8 cellular contexts compared by ENCODE assay signal in genomic region chr1:155012052-155012546, GRCh38. TPM values are rescaled to one million over a fixed set of nuclear protein-coding genes. Genes with fewer than 3 reads are reported as not detected.
DNase-seq lines count a peak whose midpoint lies in the region; ATAC-seq, FAIRE-seq and TF ChIP-seq lines count a peak whose summit lies in the region.

No MANE protein-coding gene starts in this region.

- H3K27ac ChIP-seq in Karpas-422 (ENCODE audit: low read length): no peak overlapping the region
- no peak overlapping the region for H3K27ac ChIP-seq in foreskin keratinocyte
- no peak overlapping the region for H3K27ac ChIP-seq in pancreas

- H3K27me3 ChIP-seq in BE2C: no peaks in the 10 kb centered on the region
- no peaks in the 10 kb centered on the region for H3K27me3 ChIP-seq in Karpas-422 (ENCODE audit: low read length)
- no peaks in the 10 kb centered on the region for H3K27me3 ChIP-seq in foreskin keratinocyte
- no peaks in the 10 kb centered on the region for H3K27me3 ChIP-seq in pancreas

- H4K20me1 ChIP-seq in Karpas-422 (ENCODE audit: insufficient read depth, low read depth, low read length): no peaks in the 10 kb centered on the region

- DNase-seq in BE2C: peak; percentile 86
- DNase-seq in Karpas-422: peak; percentile 69
- DNase-seq in activated CD4-positive, alpha-beta T cell treated with anti-CD3 and anti-CD28 coated beads, Interleukin-2, amount 50 U/mL, for 48 hours: peak; percentile 61 to 69
- DNase-seq in foreskin keratinocyte: peak in 1 of 2 donors; percentile 51
- DNase-seq in pancreas: peak in 2 of 6 donors; percentile 56 to 64
- no peak for DNase-seq in GM20000 (ENCODE audit: low spot score)
- DNase-seq in GM19238 (ENCODE audit: insufficient read length, low spot score): no peak
- no peak for DNase-seq in activated CD4-positive, CD25-positive, alpha-beta regulatory T cell (lab: John Stamatoyannopoulos, UW)

- intact Hi-C loops in pancreas (cut with DNase I): loop anchor here in 2 of 3 donors (10.0 kb wide), 1 partner anchor 47 kb away; the partner anchor contains the start of gene PYGO2 (in 2 of the 2)

- H3K4me2 ChIP-seq in Karpas-422 (ENCODE audit: low read depth, low read length, poor library complexity, severe bottlenecking): no peak overlapping the region

- H3K36me3 ChIP-seq in BE2C (peaks cover 17% of the 10 kb centered on the region), Karpas-422 (ENCODE audit: insufficient read depth, low read length) (no peaks in the 10 kb centered on the region), pancreas (peaks cover 0 to 24% (median 9%) of the 10 kb centered on the region in 3 donors)

- no peak for FAIRE-seq in pancreas (lab: Jason Lieb, UNC)

- no peak overlapping the region for H2AFZ ChIP-seq in Karpas-422 (ENCODE audit: low read length)

- H3K4me3 ChIP-seq in BE2C (ENCODE audit: low read depth, low read length) (no peak overlapping the region), Karpas-422 (ENCODE audit: low read length) (no peak overlapping the region), pancreas (no peak overlapping the region)

- H3K9me3 ChIP-seq in BE2C (no peaks in the 10 kb centered on the region), Karpas-422 (ENCODE audit: low read length) (no peaks in the 10 kb centered on the region), pancreas (no peaks in the 10 kb centered on the region)

- H3K79me2 ChIP-seq in Karpas-422 (ENCODE audit: low read length): peaks cover 11% of the 10 kb centered on the region; the same call in 1 of the 2 replicates

- WGBS in pancreas, 2 donors: 23 to 31% methylated on average over 9 of the region's 9 CpGs

- H3K9me2 ChIP-seq in Karpas-422 (replicated peaks; ENCODE audit: insufficient read depth, low read length): no peaks in the 10 kb centered on the region

- ATAC-seq in foreskin keratinocyte (peak; percentile 3), pancreas (peak in 3 of 4 donors; percentile 37 to 50 (median 42))

- no peak for TF ChIP-seq CTCF in BE2C (IDR thresholded peaks at IDR 0.05; ENCODE audit: low read depth, low read length)
- no peak for TF ChIP-seq CTCF in foreskin keratinocyte (conservative IDR thresholded peaks at IDR 0.05)
- no peak for TF ChIP-seq CTCF in pancreas (IDR thresholded peaks at IDR 0.05)
- no peak for TF ChIP-seq CTCF in GM20000 (IDR thresholded peaks at IDR 0.05; ENCODE audit: extremely low read depth, missing control alignments)

- H3K9ac ChIP-seq in Karpas-422 (ENCODE audit: low read length): no peak overlapping the region

- H3K4me1 ChIP-seq in BE2C (peaks cover 29% of the 10 kb centered on the region), Karpas-422 (ENCODE audit: low read length) (peaks cover 77% of the 10 kb centered on the region), foreskin keratinocyte (peaks cover 14% of the 10 kb centered on the region), pancreas (peaks cover 17 to 33% (median 25%) of the 10 kb centered on the region in 3 donors)

RNA-seq across cellular contexts. Expression of gene ZBTB7B, which starts 9.5 kb away (rescaled TPM):
- 62.8 TPM for polyA plus RNA-seq in BE2C (2012; ENCODE audit: insufficient read depth, insufficient read length, low read depth)
- total RNA-seq in Karpas-422 (2014; rRNA removed; shearing (Covaris generic); ENCODE audit: low replicate concordance): 17.1 and 31.0 TPM in 2 replicates
- total RNA-seq in foreskin keratinocyte: 26.2 and 32.8 TPM in 2 replicates
- 17.3 and 19.4 TPM in 2 replicates for polyA plus RNA-seq in foreskin keratinocyte
- total RNA-seq in pancreas: 10 to 100 TPM; 24.5 to 38.4 (median 37.2) TPM
- polyA plus RNA-seq in pancreas: 10 to 100 TPM; 19.8 to 31.8 TPM

RNA-seq across cellular contexts. Expression of gene LENEP, which starts 18.7 kb away (rescaled TPM):
- not detected for polyA plus RNA-seq in BE2C (2012; ENCODE audit: insufficient read depth, insufficient read length, low read depth)
- 2.6 TPM in 1 of 2 replicates, not detected in the other for total RNA-seq in Karpas-422 (2014; rRNA removed; shearing (Covaris generic); ENCODE audit: low replicate concordance)
- total RNA-seq in foreskin keratinocyte (not detected in 2 replicates), pancreas (under 1 TPM in 1 of 6 donors, not detected in 5; 0.29 TPM)
- polyA plus RNA-seq in foreskin keratinocyte (not detected in 2 replicates), pancreas (not detected)

RNA-seq across cellular contexts. Expression of gene DCST2, which starts 21.5 kb away (rescaled TPM):
- polyA plus RNA-seq in BE2C (2012; ENCODE audit: insufficient read depth, insufficient read length, low read depth): 0.28 TPM
- 1.3 and 3.5 TPM in 2 replicates for total RNA-seq in Karpas-422 (2014; rRNA removed; shearing (Covaris generic); ENCODE audit: low replicate concordance)
- total RNA-seq in foreskin keratinocyte: 0.07 and 0.27 TPM in 2 replicates
- 0.11 and 0.12 TPM in 2 replicates for polyA plus RNA-seq in foreskin keratinocyte
- total RNA-seq in pancreas: under 1 TPM; 0.12 to 0.94 (median 0.22) TPM
- polyA plus RNA-seq in pancreas: 1 to 10 TPM; 3.9 to 5.1 TPM

RNA-seq across cellular contexts. Expression of gene DCST1, which starts 21.5 kb away (rescaled TPM):
- polyA plus RNA-seq in BE2C (2012; ENCODE audit: insufficient read depth, insufficient read length, low read depth): not detected
- total RNA-seq in Karpas-422 (2014; rRNA removed; shearing (Covaris generic); ENCODE audit: low replicate concordance): not detected in 2 replicates
- total RNA-seq in foreskin keratinocyte: not detected in 2 replicates
- polyA plus RNA-seq in foreskin keratinocyte: not detected in 2 replicates
- total RNA-seq in pancreas: under 1 TPM in 1 of 6 donors, not detected in 5; 0.14 TPM
- polyA plus RNA-seq in pancreas: not detected

RNA-seq across cellular contexts. Expression of gene FLAD1, which starts 29.0 kb away (rescaled TPM):
- polyA plus RNA-seq in BE2C (2012; ENCODE audit: insufficient read depth, insufficient read length, low read depth): 183 TPM
- total RNA-seq in Karpas-422 (2014; rRNA removed; shearing (Covaris generic); ENCODE audit: low replicate concordance): 48.7 and 57.3 TPM in 2 replicates
- total RNA-seq in foreskin keratinocyte: 52.9 and 61.6 TPM in 2 replicates
- polyA plus RNA-seq in foreskin keratinocyte: 51.1 and 54.6 TPM in 2 replicates
- total RNA-seq in pancreas: 10 to 100 TPM in 4 of 6 donors, 1 to 10 TPM in 2; 8.3 to 14.1 (median 11.9) TPM
- polyA plus RNA-seq in pancreas: 10 to 100 TPM; 22.6 to 28.6 TPM

Comparison
In these comparisons a context has a peak if more than half of its experiments do, and no peak if none do; other contexts are left out.
1. DNase-seq: peak in BE2C (single experiment), Karpas-422 (single experiment) and activated CD4-positive, alpha-beta T cell treated with anti-CD3 and anti-CD28 coated beads, Interleukin-2, amount 50 U/mL, for 48 hours (2 of 2); none in GM20000 (single experiment), GM19238 (single experiment) and activated CD4-positive, CD25-positive, alpha-beta regulatory T cell (0 of 4).